ENCODE assay signal across 8 cellular contexts in the genomic region with DNA sequence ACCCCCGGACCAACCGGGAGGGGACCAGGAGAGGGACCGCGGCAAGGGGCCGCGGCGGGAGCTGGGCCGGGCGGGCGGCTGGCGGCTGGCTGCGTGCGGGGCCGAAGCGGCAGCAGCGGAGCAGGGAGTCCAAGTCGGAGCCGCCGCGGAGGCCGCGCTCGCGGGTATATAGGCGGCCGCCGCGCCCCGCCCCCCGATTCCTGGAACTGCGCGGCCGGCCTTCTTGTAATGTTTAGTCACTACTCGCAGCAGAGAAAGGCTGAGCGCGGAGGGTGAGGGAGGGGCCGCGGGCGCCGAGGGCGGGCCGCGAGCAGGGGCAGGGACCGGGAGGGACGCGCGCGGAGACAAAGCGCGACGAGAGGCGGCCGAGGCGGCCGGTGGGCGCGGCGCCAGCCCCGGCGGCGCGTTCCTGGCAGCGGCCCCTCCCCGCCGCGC.
A peak's percentile ranks its signal among the peaks of the same experiment; 100 is the strongest.
DNase-seq lines count a peak whose midpoint lies in the region; ATAC-seq, FAIRE-seq and TF ChIP-seq lines count a peak whose summit lies in the region.

A gene with protein sequence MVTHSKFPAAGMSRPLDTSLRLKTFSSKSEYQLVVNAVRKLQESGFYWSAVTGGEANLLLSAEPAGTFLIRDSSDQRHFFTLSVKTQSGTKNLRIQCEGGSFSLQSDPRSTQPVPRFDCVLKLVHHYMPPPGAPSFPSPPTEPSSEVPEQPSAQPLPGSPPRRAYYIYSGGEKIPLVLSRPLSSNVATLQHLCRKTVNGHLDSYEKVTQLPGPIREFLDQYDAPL (minus strand): TSS at position 142 of the 435 bp plus-strand sequence. CDS start 982 bp downstream, outside the sequence.

- POLR2A ChIA-PET in AG04449 (lab: Yijun Ruan, JAX), result interaction anchor here (0.5 to 3.6 kb wide), 25 partner anchors 9 to 110 kb away, joined by 3 to 33 read pairs (median 4); a partner anchor contains a TSS

- peak within 1 kb of the TSS; percentile 69 to 96 for H3K27ac Mint-ChIP-seq in effector memory CD8-positive, alpha-beta T cell
- peak within 1 kb of the TSS; percentile 91 for H3K27ac Mint-ChIP-seq in memory B cell

- peaks cover 36 to 40% of the 10 kb centered on the region in 2 donors for H3K4me1 Mint-ChIP-seq in effector memory CD8-positive, alpha-beta T cell (ENCODE audit: low read depth in 2 of 2)
- H3K4me1 Mint-ChIP-seq in memory B cell, result peaks cover 30% of the 10 kb centered on the region

- H3K27me3 Mint-ChIP-seq in effector memory CD8-positive, alpha-beta T cell, result no peaks in the 10 kb centered on the region
- H3K27me3 Mint-ChIP-seq in memory B cell, result peaks cover 5% of the 10 kb centered on the region

- H3K4me3 Mint-ChIP-seq in effector memory CD8-positive, alpha-beta T cell, result peak within 1 kb of the TSS; percentile 81 to 83
- peak within 1 kb of the TSS; percentile 87 for H3K4me3 Mint-ChIP-seq in memory B cell

- peak; percentile 92 for FAIRE-seq in HTR-8/SVneo (lab: Jason Lieb, UNC)

- ATAC-seq in GM19035 (IDR thresholded peaks at IDR 0.05; ENCODE audit: unreplicated experiment), result peak; percentile 45
- peak; percentile 69 for ATAC-seq in effector memory CD8-positive, alpha-beta T cell (replicated peaks)
- ATAC-seq in memory B cell (ENCODE audit: low read depth), result peak; percentile 53

- peak within 1 kb of the TSS; percentile 87 for H3K4me3 ChIP-seq in AG04449 (ENCODE audit: low read depth, low read length)

- DNase-seq in AG04449 (ENCODE audit: low read depth, low spot score) (no peak), HTR-8/SVneo (ENCODE audit: insufficient read length, low spot score) (peak; percentile 97), memory B cell (ENCODE audit: low spot score in 2 of 2) (peak; percentile 80 to 81)
- peak; percentile 53 for DNase-seq in NK-92 treated with Interleukin-12 subunit alpha and Interleukin-12 subunit beta, amount 100 ng/mL, for 24 hours (lab: John Stamatoyannopoulos, UW)
- peak; percentile 91 to 97 (median 95) for DNase-seq in activated CD8-positive, alpha-beta memory T cell treated with anti-CD3 and anti-CD28 coated beads for 48 hours (ENCODE audit: low read depth in 2 of 3, low spot score in 2 of 3)
- peak; percentile 88 to 93 (median 92) for DNase-seq in effector memory CD8-positive, alpha-beta T cell
- DNase-seq in stimulated activated CD4-positive, alpha-beta T cell treated with anti-CD3 and anti-CD28 coated beads, TNF-alpha, amount 100 ng/mL, for 48 hours (ENCODE audit: low read depth in 3 of 3), result peak; percentile 93 to 97 (median 95)

- TF ChIP-seq CTCF in AG04449 (IDR thresholded peaks at IDR 0.05; ENCODE audit: insufficient read depth, low read length, missing control alignments), result no peak

- H3K9me3 Mint-ChIP-seq in effector memory CD8-positive, alpha-beta T cell, result no peaks in the 10 kb centered on the region
- no peaks in the 10 kb centered on the region for H3K9me3 Mint-ChIP-seq in memory B cell

- peaks cover 44% of the 10 kb centered on the region for H3K36me3 Mint-ChIP-seq in effector memory CD8-positive, alpha-beta T cell (ENCODE audit: insufficient read depth)
- H3K36me3 Mint-ChIP-seq in memory B cell, result no peaks in the 10 kb centered on the region

- CTCF ChIA-PET in AG04449 (lab: Yijun Ruan, JAX), result interaction anchor here (0.7 to 6.8 kb wide), 18 partner anchors 10 to 110 kb away, joined by 3 to 120 read pairs (median 7); a partner anchor contains a TSS
